ENCODE assay signal across 9 cellular contexts in genomic region chr1:28056129-28056925, GRCh38. TPM values are rescaled to one million over a fixed set of nuclear protein-coding genes. Genes with fewer than 3 reads are reported as not detected.
DNase-seq lines count a peak whose midpoint lies in the region; ATAC-seq, FAIRE-seq and TF ChIP-seq lines count a peak whose summit lies in the region.
"Had no signal": no experiment of that assay in that cellular context is flagged by ENCODE, and none has a peak within 500 bp of the region (broad histone marks: within the 10 kb centered on the region; RNA-seq: fewer than 3 reads in every experiment).

No MANE protein-coding gene starts in this region.

- no peaks in the 10 kb centered on the region for H3F3A ChIP-seq in GM23248 (ENCODE audit: insufficient read depth)

- H2AFZ ChIP-seq in Karpas-422 (ENCODE audit: low read length): no peak overlapping the region
- no peak overlapping the region for H2AFZ ChIP-seq in GM23248

- TF ChIP-seq CTCF in left lung (IDR thresholded peaks at IDR 0.05) (no peak), gastrocnemius medialis (IDR thresholded peaks at IDR 0.05 in 4 of 5, conservative IDR thresholded peaks at IDR 0.05 in 1 of 5) (no peak)

- H3K4me3 ChIP-seq in Karpas-422 (ENCODE audit: low read length) (no peak overlapping the region), left lung (no peak overlapping the region), GM23248 (no peak overlapping the region), gastrocnemius medialis (no peak overlapping the region)
- H3K4me3 ChIP-seq: cardiac muscle cell had no signal

- H3K79me2 ChIP-seq in Karpas-422 (ENCODE audit: low read length) (peaks cover 89% of the 10 kb centered on the region), GM23248 (ENCODE audit: insufficient read depth) (peaks cover 56% of the 10 kb centered on the region)

- DNase-seq in GM18507 (ENCODE audit: extremely low spot score, insufficient read length, low read depth): no peak
- no peak for DNase-seq in Karpas-422
- peak; percentile 58 to 64 for DNase-seq in activated CD4-positive, alpha-beta T cell treated with anti-CD3 and anti-CD28 coated beads, Interleukin-2, amount 50 U/mL, for 4 hours
- peak in 1 of 2 donors; percentile 67 for DNase-seq in left lung
- no peak for DNase-seq in cerebellar cortex (ENCODE audit: low spot score)
- no peak for DNase-seq in GM23248
- no peak for DNase-seq in HCEC 1CT
- no peak for DNase-seq in gastrocnemius medialis

- no peaks in the 10 kb centered on the region for H3K27me3 ChIP-seq in Karpas-422 (ENCODE audit: low read length)
- H3K27me3 ChIP-seq in left lung: no peaks in the 10 kb centered on the region
- H3K27me3 ChIP-seq in GM23248 (replicated peaks; ENCODE audit: insufficient read depth): no peaks in the 10 kb centered on the region
- H3K27me3 ChIP-seq in gastrocnemius medialis: no peaks in the 10 kb centered on the region
- H3K27me3 ChIP-seq: cardiac muscle cell had no signal

- H3K36me3 ChIP-seq in Karpas-422 (ENCODE audit: insufficient read depth, low read length) (peaks cover 17% of the 10 kb centered on the region), left lung (no peaks in the 10 kb centered on the region), GM23248 (ENCODE audit: low read depth) (no peaks in the 10 kb centered on the region), gastrocnemius medialis (peaks cover 0 to 3% of the 10 kb centered on the region in 2 donors)
- H3K36me3 ChIP-seq: cardiac muscle cell had no signal

- FAIRE-seq in GM18507 (lab: Jason Lieb, UNC): peak; percentile 91

- H3K9me2 ChIP-seq in Karpas-422 (replicated peaks; ENCODE audit: insufficient read depth, low read length): no peaks in the 10 kb centered on the region
- H3K9me2 ChIP-seq in GM23248 (ENCODE audit: insufficient read depth): no peaks in the 10 kb centered on the region

- 96 to 98% methylated on average over 4 of the region's 4 CpGs for WGBS in GM23248 (ENCODE audit: low coverage in 1 of 2, low lambda C conversion rate in 2 of 2, missing lambda C conversion rate in 2 of 2), 2 experiments

- no peaks in the 10 kb centered on the region for H3K9me3 ChIP-seq in Karpas-422 (ENCODE audit: low read length)
- H3K9me3 ChIP-seq in left lung: no peaks in the 10 kb centered on the region
- H3K9me3 ChIP-seq in GM23248 (ENCODE audit: low read depth): no peaks in the 10 kb centered on the region
- no peaks in the 10 kb centered on the region for H3K9me3 ChIP-seq in gastrocnemius medialis

- in situ Hi-C loops in GM23248 (cut with MboI): no loop called here
- in situ Hi-C loops in gastrocnemius medialis (cut with MboI; ENCODE audit: low sequenced_read_pairs in 4 of 4): no loop called here

- peak overlapping the region; percentile 13 for H3K27ac ChIP-seq in Karpas-422 (ENCODE audit: low read length)
- H3K27ac ChIP-seq in left lung: peak overlapping the region; percentile 47 to 57
- H3K27ac ChIP-seq in GM23248: no peak overlapping the region
- no peak overlapping the region for H3K27ac ChIP-seq in gastrocnemius medialis
- H3K27ac ChIP-seq: cardiac muscle cell had no signal

- H3K9ac ChIP-seq in Karpas-422 (ENCODE audit: low read length) (no peak overlapping the region), GM23248 (no peak overlapping the region)

- peak; percentile 90 for ATAC-seq in left lung
- no peak for ATAC-seq in gastrocnemius medialis

- H4K20me1 ChIP-seq in Karpas-422 (ENCODE audit: insufficient read depth, low read depth, low read length) (no peaks in the 10 kb centered on the region), GM23248 (ENCODE audit: insufficient read depth) (no peaks in the 10 kb centered on the region)

- H3K4me2 ChIP-seq in Karpas-422 (ENCODE audit: low read depth, low read length, poor library complexity, severe bottlenecking): no peak overlapping the region
- no peak overlapping the region for H3K4me2 ChIP-seq in GM23248 (ENCODE audit: unreplicated experiment)

- no peak for TF ChIP-seq POLR2A in gastrocnemius medialis (IDR thresholded peaks at IDR 0.05)

- H3K4me1 ChIP-seq in Karpas-422 (ENCODE audit: low read length) (peaks cover 44% of the 10 kb centered on the region), left lung (peaks cover 0 to 34% of the 10 kb centered on the region in 2 donors), GM23248 (ENCODE audit: insufficient read depth) (0 out of 2 replicates have a peak, but pooled peaks cover 5% of the 10 kb centered on the region), gastrocnemius medialis (peaks cover 5 to 23% of the 10 kb centered on the region in 2 donors)

- intact Hi-C loops in left lung (cut with DNase I) (no loop called here), gastrocnemius medialis (cut with DNase I; ENCODE audit: low total_unique reads) (loop anchor here (10.0 kb wide), 1 partner anchor 62 kb away; no protein-coding TSS in a partner anchor)

RNA-seq across cellular contexts. Expression of gene EYA3, which starts 32.1 kb away (rescaled TPM):
- total RNA-seq in Karpas-422 (2014; rRNA removed; shearing (Covaris generic); ENCODE audit: low replicate concordance): 17.0 and 28.3 TPM in 2 replicates
- total RNA-seq in left lung (10 to 100 TPM; 22.9 to 28.4 TPM), gastrocnemius medialis (10 to 100 TPM in 3 of 4 donors, 1 to 10 TPM in 1; 9.2 to 19.5 (median 15.4) TPM)
- total RNA-seq in GM23248 (2014; rRNA removed; shearing (Covaris generic)): 16.9 and 19.2 TPM in 2 replicates
- polyA plus RNA-seq in GM23248 (2016; fragmentation: Nextera tagmentation; extraction: Ambion mirVana): 8.6 and 9.1 TPM in 2 replicates

Comparison
In these comparisons a context has a peak if more than half of its experiments do, and no peak if none do; other contexts are left out.
1. DNase-seq: peak in activated CD4-positive, alpha-beta T cell treated with anti-CD3 and anti-CD28 coated beads, Interleukin-2, amount 50 U/mL, for 4 hours (2 of 2); none in GM18507 (single experiment), Karpas-422 (single experiment), cerebellar cortex (single experiment), GM23248 (single experiment), HCEC 1CT (single experiment) and gastrocnemius medialis (0 of 2).
2. H3K27ac ChIP-seq: peak in Karpas-422 (single experiment) and left lung (2 of 2); none in GM23248 (single experiment) and gastrocnemius medialis (0 of 4).